10 cellular contexts compared by ENCODE assay signal in the genomic region with DNA sequence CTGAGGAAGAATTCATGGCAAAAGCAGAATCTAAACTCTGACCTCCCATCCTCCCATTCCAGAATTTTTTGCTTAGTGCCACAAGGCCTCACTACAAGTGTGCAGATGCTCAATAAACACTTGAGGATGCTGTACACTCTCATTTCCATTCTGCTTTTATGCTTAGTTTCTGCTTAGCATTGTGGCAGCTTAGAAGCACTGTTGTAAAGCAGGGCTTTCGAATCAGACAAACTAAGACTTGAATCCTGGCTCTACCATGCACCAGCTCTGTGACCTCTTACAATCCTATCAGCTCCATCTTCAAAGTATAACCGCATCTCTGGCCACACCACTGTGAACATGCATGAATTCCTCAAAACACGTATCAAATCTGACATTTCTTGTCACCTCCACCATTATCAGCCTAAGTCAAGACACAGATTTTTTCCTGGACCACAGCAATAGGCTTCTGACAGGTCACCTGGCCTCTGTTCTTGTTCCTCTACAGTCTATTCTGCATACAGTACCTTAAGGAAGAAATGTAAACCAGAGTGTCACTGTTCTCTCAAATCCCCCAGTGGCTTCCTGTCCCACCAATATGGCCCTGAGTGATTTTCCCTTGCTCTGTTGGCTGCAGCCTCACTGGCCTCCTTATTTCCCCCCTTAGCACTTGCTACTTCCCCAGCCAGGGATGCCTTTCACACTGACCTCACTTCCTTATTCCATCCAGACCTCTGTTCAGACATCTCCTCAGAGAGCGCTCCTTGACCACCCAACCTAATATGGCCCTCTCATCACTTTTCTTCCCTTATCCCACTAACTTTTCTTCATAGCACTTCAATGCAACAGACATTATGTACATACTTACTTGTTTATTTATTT. TPM values are rescaled to one million over a fixed set of nuclear protein-coding genes. Genes with fewer than 3 reads are reported as not detected.
DNase-seq lines count a peak whose midpoint lies in the region; ATAC-seq and TF ChIP-seq lines count a peak whose summit lies in the region.
"Had no signal": no experiment of that assay in that cellular context is flagged by ENCODE, and none has a peak within 500 bp of the region (broad histone marks: within the 10 kb centered on the region; RNA-seq: fewer than 3 reads in every experiment).

No MANE protein-coding gene starts in this region.

- H3K36me3 Mint-ChIP-seq in T-helper 17 cell (ENCODE audit: low read depth): no peaks in the 10 kb centered on the region
- H3K36me3 Mint-ChIP-seq: activated naive CD4-positive, alpha-beta T cell treated with anti-CD3 and anti-CD28 coated beads, Interleukin-2, amount 10 ng/mL, durations not matched to agents 7 days and 5 days; stimulated activated memory B cell treated with anti-CD40 and anti-IgM and Interleukin-4, amounts not matched to agents 10 μg/mL and 1 μg/mL and 100 μg/mL, for 72 hours had no signal

- TF ChIP-seq POLR2A in GM18505 (IDR thresholded peaks at IDR 0.05; ENCODE audit: borderline replicate concordance, extremely low read depth, insufficient read depth, insufficient read length): no peak

- in situ Hi-C loops in HAP-1 (cut with MboI; ENCODE audit: low sequenced_read_pairs): no loop called here

- no peak overlapping the region for H2AFZ ChIP-seq in neuron (ENCODE audit: low read depth, low read length)

- no peaks in the 10 kb centered on the region for H3K9me3 ChIP-seq in T-helper 17 cell (ENCODE audit: control insufficient read depth, low read length, poor library complexity, severe bottlenecking)
- H3K9me3 ChIP-seq in neuron (ENCODE audit: low read length): no peaks in the 10 kb centered on the region
- no peaks in the 10 kb centered on the region for H3K9me3 ChIP-seq in HAP-1

- peaks cover 10% of the 10 kb centered on the region for H3K4me1 Mint-ChIP-seq in T-helper 17 cell

- H3K4me3 ChIP-seq in neuron (ENCODE audit: low read length): peak overlapping the region; percentile 9
- H3K4me3 ChIP-seq in HAP-1: no peak overlapping the region

- H3K4me1 ChIP-seq in neuron (ENCODE audit: insufficient read depth, low read length) (no peaks in the 10 kb centered on the region), HAP-1 (no peaks in the 10 kb centered on the region)

- ATAC-seq in GM19351 (IDR thresholded peaks at IDR 0.05; ENCODE audit: unreplicated experiment) (peak; percentile 18), HG03139 (IDR thresholded peaks at IDR 0.05; ENCODE audit: unreplicated experiment) (peak; percentile 27), T-helper 17 cell (peak; percentile 32), GM18505 (IDR thresholded peaks at IDR 0.05; ENCODE audit: unreplicated experiment) (no peak)

- DNase-seq in T-helper 17 cell: no peak
- no peak for DNase-seq in HAP-1 (ENCODE audit: low spot score in 2 of 2)
- no peak for DNase-seq in SW480 (ENCODE audit: low spot score)
- DNase-seq in NCI-H2196 treated with DMSO at 0.1 percent for 48 hours (lab: John Stamatoyannopoulos, UW; ENCODE audit: unreplicated experiment): no peak

- H3K36me3 ChIP-seq in neuron (ENCODE audit: insufficient read depth, low read length): no peaks in the 10 kb centered on the region
- H3K36me3 ChIP-seq in HAP-1 (replicated peaks): no peaks in the 10 kb centered on the region

- H3K27ac Mint-ChIP-seq in T-helper 17 cell: peak overlapping the region; percentile 57
- H3K27ac Mint-ChIP-seq: activated naive CD4-positive, alpha-beta T cell treated with anti-CD3 and anti-CD28 coated beads, Interleukin-2, amount 10 ng/mL, durations not matched to agents 7 days and 5 days; stimulated activated memory B cell treated with anti-CD40 and anti-IgM and Interleukin-4, amounts not matched to agents 10 μg/mL and 1 μg/mL and 100 μg/mL, for 72 hours had no signal

- no peaks in the 10 kb centered on the region for H3K27me3 ChIP-seq in neuron (ENCODE audit: insufficient read depth, low read length)
- no peaks in the 10 kb centered on the region for H3K27me3 ChIP-seq in HAP-1 (ENCODE audit: low read depth)

- no peak overlapping the region for H3K4me3 Mint-ChIP-seq in T-helper 17 cell
- H3K4me3 Mint-ChIP-seq: activated naive CD4-positive, alpha-beta T cell treated with anti-CD3 and anti-CD28 coated beads, Interleukin-2, amount 10 ng/mL, durations not matched to agents 7 days and 5 days; stimulated activated memory B cell treated with anti-CD40 and anti-IgM and Interleukin-4, amounts not matched to agents 10 μg/mL and 1 μg/mL and 100 μg/mL, for 72 hours had no signal

- peaks cover 13% of the 10 kb centered on the region for H3K27me3 Mint-ChIP-seq in T-helper 17 cell
- H3K27me3 Mint-ChIP-seq: stimulated activated memory B cell treated with anti-CD40 and anti-IgM and Interleukin-4, amounts not matched to agents 10 μg/mL and 1 μg/mL and 100 μg/mL, for 72 hours had no signal

RNA-seq across cellular contexts. Expression of a gene that starts 8.1 kb away (rescaled TPM):
- total RNA-seq in T-helper 17 cell: 100 to 1,000 TPM; 124 to 134 TPM

RNA-seq across cellular contexts. Expression of a gene that starts 32.6 kb away (rescaled TPM):
- total RNA-seq in T-helper 17 cell: 10 to 100 TPM; 18.0 to 18.7 TPM
